26 cellular contexts compared by ENCODE assay signal in the genomic region with DNA sequence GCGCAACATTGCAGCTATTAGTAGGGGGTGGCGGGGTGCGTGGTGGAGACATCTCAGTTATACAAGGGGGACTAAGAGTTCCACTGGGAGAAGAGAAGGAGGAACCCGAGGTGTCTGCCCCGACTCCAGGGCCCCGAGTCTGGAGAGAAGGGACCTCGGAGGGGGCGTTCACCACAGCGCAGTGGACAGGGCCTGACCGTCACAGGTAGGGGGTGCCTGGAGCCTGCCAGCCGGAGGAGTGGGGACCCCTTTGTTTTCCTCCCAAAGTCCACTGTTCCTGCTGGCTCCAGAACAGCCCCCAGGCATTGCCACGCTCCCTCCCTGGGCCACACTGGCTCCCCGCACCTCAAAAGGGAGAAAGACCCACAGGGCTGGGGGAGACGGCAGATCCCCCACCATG.
"Had no signal": no experiment of that assay in that cellular context is flagged by ENCODE, and none has a peak within 500 bp of the region (broad histone marks: within the 10 kb centered on the region; RNA-seq: fewer than 3 reads in every experiment).

No MANE protein-coding gene starts in this region.

- H3K36me3 Mint-ChIP-seq: activated naive CD4-positive, alpha-beta T cell treated with anti-CD3 and anti-CD28 coated beads, Interleukin-2, amount 50 U/mL, for 72 hours had no signal

- H3K9me3 ChIP-seq: left ventricle myocardium inferior, mucosa of descending colon, right atrium auricular region, suprapubic skin, tibial artery, upper lobe of right lung had no signal

- H3K27ac ChIP-seq: left ventricle myocardium inferior, parathyroid adenoma, right atrium auricular region, suprapubic skin, upper lobe of right lung had no signal

- H3K27me3 ChIP-seq: right atrium auricular region, tibial artery, upper lobe of right lung had no signal

- DNase-seq: activated CD4-positive, alpha-beta T cell treated with anti-CD3 and anti-CD28 coated beads for 1 hour; activated CD4-positive, alpha-beta T cell treated with anti-CD3 and anti-CD28 coated beads, Interleukin-2, amount 50 U/mL, for 48 hours; activated CD8-positive, alpha-beta memory T cell treated with anti-CD3 and anti-CD28 coated beads, Interleukin-2, amount 50 U/mL, for 48 hours; activated naive CD4-positive, alpha-beta T cell; activated T-cell treated with anti-CD3 and anti-CD28 coated beads, Interleukin-2, amount 50 U/mL, for 48 hours; dermis blood vessel endothelial cell; effector CD8-positive, alpha-beta T cell; glutamatergic neuron; islet precursor cell; left ventricle myocardium inferior; mesendoderm; mucosa of descending colon; nephron progenitor cell; nucleus accumbens; stimulated activated CD4-positive, alpha-beta T cell treated with anti-CD3 and anti-CD28 coated beads, Interleukin-4, amount 100 ng/mL, for 4 hours; stimulated activated CD8-positive, alpha-beta memory T cell treated with anti-CD3 and anti-CD28 coated beads, Interleukin-4, amount 100 ng/mL, for 48 hours; stimulated activated naive CD4-positive, alpha-beta T cell; tibial artery; upper lobe of right lung had no signal

- H3K4me3 ChIP-seq: left ventricle myocardium inferior, lung, mucosa of descending colon, right atrium auricular region, smooth muscle cell, suprapubic skin, tibial artery, upper lobe of right lung had no signal

- H3K9me3 Mint-ChIP-seq: activated naive CD4-positive, alpha-beta T cell treated with anti-CD3 and anti-CD28 coated beads, Interleukin-2, amount 50 U/mL, for 72 hours; WTC11 had no signal

- H3K36me3 ChIP-seq: left ventricle myocardium inferior, right atrium auricular region, suprapubic skin, tibial artery, upper lobe of right lung had no signal

- ATAC-seq: mucosa of descending colon, upper lobe of right lung, WTC11 had no signal

- H3K4me3 Mint-ChIP-seq: nephron progenitor cell, WTC11 had no signal

- H3K27ac Mint-ChIP-seq: nephron progenitor cell, WTC11 had no signal
